ENCODE assay signal across 1 cellular context in the genomic region with DNA sequence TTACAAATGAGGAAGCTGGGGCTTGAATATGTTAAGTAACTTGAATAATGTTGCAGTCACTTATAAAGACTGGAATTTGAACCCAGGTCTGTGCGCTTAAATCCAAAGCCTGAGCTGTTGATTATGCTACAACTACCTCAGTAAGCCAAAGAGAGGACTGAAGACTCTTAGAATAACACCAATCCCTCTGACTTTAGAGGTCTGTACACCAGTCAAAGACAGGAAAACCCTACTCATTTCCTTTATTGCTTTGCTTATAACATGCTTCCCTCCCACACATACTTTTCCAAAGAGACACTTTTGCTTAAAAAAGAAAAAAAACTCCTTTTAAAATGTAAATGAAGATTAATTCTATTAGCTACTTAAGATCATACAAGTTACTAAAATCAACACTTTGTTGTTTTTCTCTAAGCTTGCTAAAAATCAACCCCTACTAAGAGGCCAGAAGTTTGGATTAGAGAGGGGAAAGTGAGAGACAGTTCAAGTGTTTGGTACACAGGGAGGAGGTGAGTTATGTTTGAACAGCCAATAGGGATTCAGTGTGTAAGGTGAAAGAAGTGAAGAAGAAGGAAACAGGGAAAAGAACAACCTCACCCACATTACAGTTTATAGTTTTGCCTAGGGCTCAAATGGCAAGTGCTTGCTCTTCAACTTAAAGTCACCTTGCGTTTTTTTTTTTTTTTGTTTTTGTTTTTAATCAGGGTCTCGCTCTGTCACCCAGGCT.
TF ChIP-seq lines count a peak whose summit lies in the region.

No MANE protein-coding gene starts in this region.

TF ChIP-seq in SK-N-SH, 30 proteins besides CTCF, POLR2A, EP300 and RAD21 (continued from another document):
- TF ChIP-seq, protein P1, sequence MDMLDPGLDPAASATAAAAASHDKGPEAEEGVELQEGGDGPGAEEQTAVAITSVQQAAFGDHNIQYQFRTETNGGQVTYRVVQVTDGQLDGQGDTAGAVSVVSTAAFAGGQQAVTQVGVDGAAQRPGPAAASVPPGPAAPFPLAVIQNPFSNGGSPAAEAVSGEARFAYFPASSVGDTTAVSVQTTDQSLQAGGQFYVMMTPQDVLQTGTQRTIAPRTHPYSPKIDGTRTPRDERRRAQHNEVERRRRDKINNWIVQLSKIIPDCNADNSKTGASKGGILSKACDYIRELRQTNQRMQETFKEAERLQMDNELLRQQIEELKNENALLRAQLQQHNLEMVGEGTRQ (IDR thresholded peaks at IDR 0.05; ENCODE audit: borderline replicate concordance, low read depth, low read length), result no peak
- TF ChIP-seq EZH2phosphoT487 (IDR thresholded peaks at IDR 0.05; ENCODE audit: borderline replicate concordance, low read depth), result no peak
- no peak for TF ChIP-seq TAF1 (IDR thresholded peaks at IDR 0.05; ENCODE audit: borderline replicate concordance, low read depth, low read length)
- no peak for TF ChIP-seq RCOR1 (IDR thresholded peaks at IDR 0.05; ENCODE audit: low read length)
- TF ChIP-seq, protein P2, sequence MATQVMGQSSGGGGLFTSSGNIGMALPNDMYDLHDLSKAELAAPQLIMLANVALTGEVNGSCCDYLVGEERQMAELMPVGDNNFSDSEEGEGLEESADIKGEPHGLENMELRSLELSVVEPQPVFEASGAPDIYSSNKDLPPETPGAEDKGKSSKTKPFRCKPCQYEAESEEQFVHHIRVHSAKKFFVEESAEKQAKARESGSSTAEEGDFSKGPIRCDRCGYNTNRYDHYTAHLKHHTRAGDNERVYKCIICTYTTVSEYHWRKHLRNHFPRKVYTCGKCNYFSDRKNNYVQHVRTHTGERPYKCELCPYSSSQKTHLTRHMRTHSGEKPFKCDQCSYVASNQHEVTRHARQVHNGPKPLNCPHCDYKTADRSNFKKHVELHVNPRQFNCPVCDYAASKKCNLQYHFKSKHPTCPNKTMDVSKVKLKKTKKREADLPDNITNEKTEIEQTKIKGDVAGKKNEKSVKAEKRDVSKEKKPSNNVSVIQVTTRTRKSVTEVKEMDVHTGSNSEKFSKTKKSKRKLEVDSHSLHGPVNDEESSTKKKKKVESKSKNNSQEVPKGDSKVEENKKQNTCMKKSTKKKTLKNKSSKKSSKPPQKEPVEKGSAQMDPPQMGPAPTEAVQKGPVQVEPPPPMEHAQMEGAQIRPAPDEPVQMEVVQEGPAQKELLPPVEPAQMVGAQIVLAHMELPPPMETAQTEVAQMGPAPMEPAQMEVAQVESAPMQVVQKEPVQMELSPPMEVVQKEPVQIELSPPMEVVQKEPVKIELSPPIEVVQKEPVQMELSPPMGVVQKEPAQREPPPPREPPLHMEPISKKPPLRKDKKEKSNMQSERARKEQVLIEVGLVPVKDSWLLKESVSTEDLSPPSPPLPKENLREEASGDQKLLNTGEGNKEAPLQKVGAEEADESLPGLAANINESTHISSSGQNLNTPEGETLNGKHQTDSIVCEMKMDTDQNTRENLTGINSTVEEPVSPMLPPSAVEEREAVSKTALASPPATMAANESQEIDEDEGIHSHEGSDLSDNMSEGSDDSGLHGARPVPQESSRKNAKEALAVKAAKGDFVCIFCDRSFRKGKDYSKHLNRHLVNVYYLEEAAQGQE (IDR thresholded peaks at IDR 0.05; ENCODE audit: low read depth, low read length), result no peak
- TF ChIP-seq, protein P3, sequence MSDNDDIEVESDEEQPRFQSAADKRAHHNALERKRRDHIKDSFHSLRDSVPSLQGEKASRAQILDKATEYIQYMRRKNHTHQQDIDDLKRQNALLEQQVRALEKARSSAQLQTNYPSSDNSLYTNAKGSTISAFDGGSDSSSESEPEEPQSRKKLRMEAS (IDR thresholded peaks at IDR 0.05; ENCODE audit: low read depth), result no peak
